ENCODE assay signal across 8 cellular contexts in genomic region chr7:73410108-73410516, GRCh38. TPM values are rescaled to one million over a fixed set of nuclear protein-coding genes. Genes with fewer than 3 reads are reported as not detected.
DNase-seq lines count a peak whose midpoint lies in the region; ATAC-seq and TF ChIP-seq lines count a peak whose summit lies in the region.
"Not testable (repeated sequence)": the region's sequence is repeated elsewhere in the genome, so short reads cannot be mapped to it uniquely, and the experiment has no call there.
"Had no signal": no experiment of that assay in that cellular context is flagged by ENCODE, and none has a peak within 500 bp of the region (broad histone marks: within the 10 kb centered on the region; RNA-seq: fewer than 3 reads in every experiment).

No MANE protein-coding gene starts in this region.

- not testable (repeated sequence) for H3K4me1 Mint-ChIP-seq in GM23338

- H3K9me2 ChIP-seq in GM23338 (ENCODE audit: insufficient read depth): not testable (repeated sequence)

- 39% methylated on average over 9 of the region's 11 CpGs; no CpG with 5 or more reads in 1 of the 2 donors for WGBS in body of pancreas, 2 donors
- WGBS in mesenchymal stem cell: 22% methylated on average over 7 of the region's 11 CpGs
- WGBS in neuronal stem cell (ENCODE audit: extremely low coverage in 2 of 2, insufficient read length in 2 of 2, insufficient replicate concordance in 1 of 2), 2 donors: no CpG with 5 or more reads among the region's 11 CpGs

- H3K27me3 ChIP-seq in GM23338 (ENCODE audit: insufficient read depth); body of pancreas; left ventricle myocardium inferior (ENCODE audit: low read depth); mesenchymal stem cell (ENCODE audit: control insufficient read depth in 1 of 2, insufficient read depth in 1 of 2, low read length in 2 of 2); neuronal stem cell (ENCODE audit: control insufficient read depth in 3 of 3, insufficient read depth in 3 of 3, low read depth in 1 of 3, low read length in 3 of 3): not testable (repeated sequence)

- H2BK12ac ChIP-seq in mesenchymal stem cell (ENCODE audit: low read length in 2 of 2); neuronal stem cell (ENCODE audit: low read length): not testable (repeated sequence)

- not testable (repeated sequence) for TF ChIP-seq POLR2A in body of pancreas (IDR thresholded peaks at IDR 0.05)

- intact Hi-C loops in body of pancreas (cut with DNase I); left ventricle myocardium inferior (cut with micrococcal nuclease): not testable (repeated sequence)

- H3K4me3 ChIP-seq in GM23338; body of pancreas; mesenchymal stem cell (ENCODE audit: insufficient read depth in 1 of 2, low read depth in 1 of 2, low read length in 2 of 2); neuronal stem cell (ENCODE audit: low read length in 2 of 2): not testable (repeated sequence)
- peak overlapping the region; percentile 5 for H3K4me3 ChIP-seq in left ventricle myocardium inferior

- not testable (repeated sequence) for H4K20me1 ChIP-seq in GM23338 (replicated peaks; ENCODE audit: insufficient read depth)

- TF ChIP-seq CTCF in GM23338 (conservative IDR thresholded peaks at IDR 0.05; ENCODE audit: low read depth in 2 of 2); body of pancreas (IDR thresholded peaks at IDR 0.05); left ventricle myocardium inferior (IDR thresholded peaks at IDR 0.05; ENCODE audit: borderline replicate concordance): not testable (repeated sequence)

- H4K91ac ChIP-seq in mesenchymal stem cell (ENCODE audit: low read length): peak overlapping the region; percentile 27
- H4K91ac ChIP-seq in neuronal stem cell (ENCODE audit: low read depth, low read length, poor library complexity): not testable (repeated sequence)

- peak overlapping the region; percentile 54 for H4K8ac ChIP-seq in mesenchymal stem cell (ENCODE audit: low read length)
- H4K8ac ChIP-seq in neuronal stem cell (ENCODE audit: low read depth, low read length): not testable (repeated sequence)

- H3K4me3 Mint-ChIP-seq in GM23338: not testable (repeated sequence)

- not testable (repeated sequence) for H2BK120ac ChIP-seq in mesenchymal stem cell (ENCODE audit: low read depth, low read length); neuronal stem cell (ENCODE audit: low read depth, low read length)

- H3K27me3 Mint-ChIP-seq in GM23338 (ENCODE audit: insufficient read depth, low read depth, poor library complexity): not testable (repeated sequence)

- not testable (repeated sequence) for H2BK5ac ChIP-seq in mesenchymal stem cell (ENCODE audit: low read depth, low read length, poor library complexity, severe bottlenecking); neuronal stem cell (ENCODE audit: low read length)

- not testable (repeated sequence) for H2BK15ac ChIP-seq in mesenchymal stem cell (ENCODE audit: low read depth, poor library complexity, severe bottlenecking); neuronal stem cell (ENCODE audit: low read length)

- not testable (repeated sequence) for H3K9ac ChIP-seq in mesenchymal stem cell (ENCODE audit: low read length); neuronal stem cell (ENCODE audit: low read depth, low read length, poor library complexity)

- not testable (repeated sequence) for H3K9me3 Mint-ChIP-seq in GM23338

- H3K4me2 ChIP-seq in GM23338; mesenchymal stem cell (ENCODE audit: low read length, poor library complexity, severe bottlenecking); neuronal stem cell (ENCODE audit: insufficient read depth, low read length, poor library complexity, severe bottlenecking): not testable (repeated sequence)

- H3K18ac ChIP-seq in mesenchymal stem cell (ENCODE audit: low read depth in 1 of 2, low read length in 2 of 2): peak overlapping the region in 1 of 2 experiments; percentile 34
- H3K18ac ChIP-seq in neuronal stem cell (ENCODE audit: low read length): not testable (repeated sequence)

- H2AK5ac ChIP-seq in mesenchymal stem cell (ENCODE audit: low read length, severe bottlenecking); neuronal stem cell (ENCODE audit: low read depth, low read length): not testable (repeated sequence)

- H3F3A ChIP-seq in GM23338 (replicated peaks; ENCODE audit: low read depth): not testable (repeated sequence)

- H3K9me3 ChIP-seq in body of pancreas; left ventricle myocardium inferior (replicated peaks); mesenchymal stem cell (ENCODE audit: control insufficient read depth, low read length); neuronal stem cell (replicated peaks in 1 of 2; ENCODE audit: control insufficient read depth in 2 of 2, insufficient read depth in 1 of 2, low read depth in 1 of 2, low read length in 2 of 2): not testable (repeated sequence)

- H3K23ac ChIP-seq in mesenchymal stem cell (ENCODE audit: low read length in 2 of 2); neuronal stem cell (ENCODE audit: low read depth, low read length, poor library complexity): not testable (repeated sequence)

- H2AFZ ChIP-seq in GM23338 (peak overlapping the region; percentile 69), neuronal stem cell (ENCODE audit: low read length) (peak overlapping the region; percentile 78)
- not testable (repeated sequence) for H2AFZ ChIP-seq in mesenchymal stem cell (ENCODE audit: low read depth, low read length)

- not testable (repeated sequence) for H3K27ac ChIP-seq in GM23338 (ENCODE audit: low read depth); mesenchymal stem cell (ENCODE audit: low read length, poor library complexity, severe bottlenecking); neuronal stem cell (replicated peaks; ENCODE audit: low read length)
- peak overlapping the region in 3 of 4 donors; percentile 70 to 82 (median 74) for H3K27ac ChIP-seq in body of pancreas
- H3K27ac ChIP-seq in left ventricle myocardium inferior (replicated peaks): peak overlapping the region; percentile 52

- not testable (repeated sequence) for H3K79me1 ChIP-seq in mesenchymal stem cell (replicated peaks; ENCODE audit: low read length, poor library complexity, severe bottlenecking); neuronal stem cell (ENCODE audit: low read depth, low read length)

- DNase-seq in GM23338 (ENCODE audit: low spot score); body of pancreas; left ventricle myocardium inferior; neuronal stem cell (ENCODE audit: low spot score): not testable (repeated sequence)
- DNase-seq in RPMI7951 (ENCODE audit: low read depth) (peak; percentile 31), mesenchymal stem cell (peak; percentile 6)

- H3K36me3 Mint-ChIP-seq in GM23338 (ENCODE audit: low read depth): not testable (repeated sequence)

- H3K4ac ChIP-seq in mesenchymal stem cell (ENCODE audit: low read depth in 1 of 2, low read length in 2 of 2); neuronal stem cell (ENCODE audit: low read length): not testable (repeated sequence)

- H3K4me1 ChIP-seq in GM23338 (ENCODE audit: insufficient read depth); left ventricle myocardium inferior; mesenchymal stem cell (ENCODE audit: control insufficient read depth, insufficient read depth, low read depth, low read length); neuronal stem cell (ENCODE audit: control insufficient read depth in 2 of 2, insufficient read depth in 1 of 2, low read depth in 1 of 2, low read length in 2 of 2): not testable (repeated sequence)
- peaks cover 11% of the 10 kb centered on the region for H3K4me1 ChIP-seq in body of pancreas

- H3K36me3 ChIP-seq in GM23338 (ENCODE audit: insufficient read depth); body of pancreas (replicated peaks in 1 of 2; ENCODE audit: insufficient read depth in 1 of 2, low read depth in 2 of 2); left ventricle myocardium inferior; mesenchymal stem cell (ENCODE audit: control insufficient read depth in 1 of 2, insufficient read depth in 2 of 2, low read depth in 1 of 2, low read length in 2 of 2); neuronal stem cell (replicated peaks in 1 of 2; ENCODE audit: control insufficient read depth in 2 of 2, insufficient read depth in 2 of 2, low read length in 2 of 2): not testable (repeated sequence)

- H3K79me2 ChIP-seq in GM23338 (replicated peaks; ENCODE audit: insufficient read depth): not testable (repeated sequence)

- not testable (repeated sequence) for H3K27ac Mint-ChIP-seq in GM23338

- not testable (repeated sequence) for H3K14ac ChIP-seq in mesenchymal stem cell (ENCODE audit: low read length in 2 of 2); neuronal stem cell (ENCODE audit: low read length)

- peak; percentile 80 for ATAC-seq in GM23338
- ATAC-seq in body of pancreas: peak; percentile 43
- peak; percentile 39 for ATAC-seq in esophagus mucosa

RNA-seq across cellular contexts. Expression of gene FZD9, which starts 23.5 kb away (rescaled TPM):
- 4.2 and 5.5 TPM in 2 replicates for total RNA-seq in GM23338 (2014; rRNA removed; shearing (Covaris generic))
- 1.3 and 1.8 TPM in 2 replicates for polyA plus RNA-seq in GM23338 (2016; fragmentation: Nextera tagmentation; extraction: Ambion mirVana)
- 0.60 and 0.88 TPM in 2 replicates for total RNA-seq in RPMI7951 (2014; rRNA removed; shearing (Covaris generic))
- 1 to 10 TPM in 1 of 2 donors, under 1 TPM in 1; 0.26 to 3.0 TPM for total RNA-seq in body of pancreas
- 0.24 TPM for total RNA-seq in esophagus mucosa
- 0.11 TPM for total RNA-seq in left ventricle myocardium inferior
- 0.87 TPM for polyA plus RNA-seq in mesenchymal stem cell (2013, experiment 1 of 2)
- polyA plus RNA-seq in mesenchymal stem cell (2013, experiment 2 of 2): 0.68 TPM
- polyA plus RNA-seq in neuronal stem cell (2013, experiment 1 of 2): 3.7 TPM
- 3.6 TPM for polyA plus RNA-seq in neuronal stem cell (2013, experiment 2 of 2)
- total RNA-seq: CD4-positive, alpha-beta T cell had no signal
